Comparison of ENCODE assay signal across 1 cellular context in genomic region chr9:128504485-128505413, GRCh38.
TF ChIP-seq lines count a peak whose summit lies in the region.

GLE1 (plus strand) TSS chr9:128504719; CDS start chr9:128504806, 87 bp downstream.

TF ChIP-seq in WTC11, 78 proteins besides CTCF, POLR2A, EP300 and RAD21 (continued from another document and continues in another):
- TF ChIP-seq ERG (CRISPR knock-in tag; IDR thresholded peaks at IDR 0.05) = no peak
- no peak for TF ChIP-seq RELA (CRISPR knock-in tag; IDR thresholded peaks at IDR 0.05; ENCODE audit: borderline replicate concordance)
- TF ChIP-seq MAX (CRISPR knock-in tag; IDR thresholded peaks at IDR 0.05) = peak; percentile 81
- TF ChIP-seq ZNF512 (CRISPR knock-in tag; IDR thresholded peaks at IDR 0.05; ENCODE audit: borderline replicate concordance) = no peak
- TF ChIP-seq HMGA2 (CRISPR knock-in tag; IDR thresholded peaks at IDR 0.05) = no peak
- TF ChIP-seq TEAD4 (CRISPR knock-in tag; IDR thresholded peaks at IDR 0.05) = no peak
- TF ChIP-seq MLX (CRISPR knock-in tag; IDR thresholded peaks at IDR 0.05) = no peak
- TF ChIP-seq GRHL2 (CRISPR knock-in tag; IDR thresholded peaks at IDR 0.05; ENCODE audit: insufficient replicate concordance, severe bottlenecking) = no peak
- TF ChIP-seq AFF4 (CRISPR knock-in tag; IDR thresholded peaks at IDR 0.05; ENCODE audit: borderline replicate concordance) = no peak
- no peak for TF ChIP-seq PRDM15 (CRISPR knock-in tag; IDR thresholded peaks at IDR 0.05)
- TF ChIP-seq SMAD4 (CRISPR knock-in tag; IDR thresholded peaks at IDR 0.05) = no peak
- no peak for TF ChIP-seq OVOL2 (CRISPR knock-in tag; IDR thresholded peaks at IDR 0.05; ENCODE audit: borderline replicate concordance)
- TF ChIP-seq ATF3 (CRISPR knock-in tag; conservative IDR thresholded peaks at IDR 0.05) = no peak
- TF ChIP-seq ATF2 (CRISPR knock-in tag; IDR thresholded peaks at IDR 0.05; ENCODE audit: borderline replicate concordance, low read depth) = no peak
- TF ChIP-seq GABPB1 (CRISPR knock-in tag; IDR thresholded peaks at IDR 0.05) = peak; percentile 59
- TF ChIP-seq EMX1 (CRISPR knock-in tag; IDR thresholded peaks at IDR 0.05) = no peak
- peak; percentile 87; the same call in 1 of the 2 replicates for TF ChIP-seq E2F5 (CRISPR knock-in tag; IDR thresholded peaks at IDR 0.05)
- peak; percentile 49; the same call in 1 of the 2 replicates for TF ChIP-seq FOXP1 (CRISPR knock-in tag; IDR thresholded peaks at IDR 0.05; ENCODE audit: borderline replicate concordance)
- TF ChIP-seq ZNF317 (CRISPR knock-in tag; IDR thresholded peaks at IDR 0.05; ENCODE audit: borderline replicate concordance, low read depth) = no peak
- TF ChIP-seq FOXJ3 (CRISPR knock-in tag; IDR thresholded peaks at IDR 0.05; ENCODE audit: borderline replicate concordance) = no peak
- TF ChIP-seq ZNF396 (CRISPR knock-in tag; IDR thresholded peaks at IDR 0.05; ENCODE audit: borderline replicate concordance) = no peak
- no peak for TF ChIP-seq USF1 (CRISPR knock-in tag; IDR thresholded peaks at IDR 0.05)
- 0 out of 2 replicates have a peak, but pooled peaks have one; percentile 30 for TF ChIP-seq TEAD1 (CRISPR knock-in tag; IDR thresholded peaks at IDR 0.05)
- TF ChIP-seq NFATC4 (CRISPR knock-in tag; IDR thresholded peaks at IDR 0.05) = no peak
- TF ChIP-seq NR3C1 (CRISPR knock-in tag; conservative IDR thresholded peaks at IDR 0.05; ENCODE audit: low read depth) = no peak
- no peak for TF ChIP-seq ZNF219 (CRISPR knock-in tag; IDR thresholded peaks at IDR 0.05; ENCODE audit: borderline replicate concordance)
- peak; percentile 62 for TF ChIP-seq HMGXB4 (CRISPR knock-in tag; IDR thresholded peaks at IDR 0.05)
- no peak for TF ChIP-seq NR2C2 (CRISPR knock-in tag; IDR thresholded peaks at IDR 0.05)
- no peak for TF ChIP-seq JUN (CRISPR knock-in tag; IDR thresholded peaks at IDR 0.05)
- no peak; the same call in 1 of the 2 replicates for TF ChIP-seq SMAD3 (CRISPR knock-in tag; IDR thresholded peaks at IDR 0.05; ENCODE audit: borderline replicate concordance)
- TF ChIP-seq NFE2L1 (CRISPR knock-in tag; IDR thresholded peaks at IDR 0.05) = no peak
- TF ChIP-seq STAT6 (CRISPR knock-in tag; conservative IDR thresholded peaks at IDR 0.05; ENCODE audit: low read depth) = no peak
- TF ChIP-seq TP53 (CRISPR knock-in tag; IDR thresholded peaks at IDR 0.05) = no peak
- TF ChIP-seq MXD4 (CRISPR knock-in tag; IDR thresholded peaks at IDR 0.05; ENCODE audit: borderline replicate concordance) = no peak
- peak; percentile 80; the same call in 1 of the 2 replicates for TF ChIP-seq E2F1 (CRISPR knock-in tag; IDR thresholded peaks at IDR 0.05)
- no peak for TF ChIP-seq ZNF416 (CRISPR knock-in tag; IDR thresholded peaks at IDR 0.05)
- no peak; the same call in 1 of the 2 replicates for TF ChIP-seq MYBL2 (CRISPR knock-in tag; IDR thresholded peaks at IDR 0.05)
- TF ChIP-seq ETV6 (CRISPR knock-in tag; IDR thresholded peaks at IDR 0.05) = peak; percentile 48; the same call in 1 of the 2 replicates
